25 cellular contexts compared by ENCODE assay signal in the genomic region with DNA sequence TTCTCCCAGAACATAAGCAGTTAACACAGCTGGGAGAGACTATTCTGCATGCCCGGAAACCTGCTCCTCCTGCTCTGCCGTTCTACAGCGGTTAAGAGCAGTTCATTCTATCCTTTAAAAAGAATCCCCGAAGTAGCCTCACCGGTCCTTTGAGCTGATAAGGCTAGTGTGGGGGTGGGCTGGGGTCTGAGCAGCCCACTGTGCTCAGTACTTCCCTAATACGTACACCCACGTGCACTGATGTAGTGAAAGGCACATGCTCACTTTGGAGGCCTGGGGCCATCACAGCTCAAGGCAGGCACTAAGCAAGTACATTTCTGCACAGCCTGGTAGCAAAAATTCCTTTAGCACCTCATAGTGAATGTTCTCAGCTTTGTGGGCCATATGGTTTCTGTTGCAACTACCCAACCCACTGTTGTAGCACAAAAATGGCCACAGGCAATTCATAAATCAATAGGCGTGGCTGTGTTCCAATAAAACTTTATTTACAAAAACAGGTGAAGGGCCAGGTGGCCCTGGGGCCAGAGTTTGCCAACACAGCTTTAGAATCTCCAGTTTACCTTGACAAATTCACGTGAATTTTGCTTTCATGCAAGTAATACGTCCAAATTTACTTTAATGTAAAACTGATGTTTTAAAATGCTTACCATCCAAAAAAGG.
"Had no signal": no experiment of that assay in that cellular context is flagged by ENCODE, and none has a peak within 500 bp of the region (broad histone marks: within the 10 kb centered on the region; RNA-seq: fewer than 3 reads in every experiment).

No MANE protein-coding gene starts in this region.

- H3K4me2 ChIP-seq: SK-N-SH, smooth muscle cell had no signal

- H3K4me1 Mint-ChIP-seq: activated CD4-positive, alpha-beta T cell treated with anti-CD3 and anti-CD28 coated beads, Interleukin-2, amount 10 ng/mL, durations not matched to agents 24 days and 14 days; activated naive CD8-positive, alpha-beta T cell treated with anti-CD3 and anti-CD28 coated beads, Interleukin-2, amount 50 U/mL, for 24 hours; stimulated activated naive B cell treated with anti-CD40 and anti-IgM and Interleukin-4, amounts not matched to agents 10 μg/mL and 1 μg/mL and 100 μg/mL, for 72 hours had no signal

- H3K9me3 ChIP-seq: body of pancreas, gastrocnemius medialis, neutrophil, pancreas, upper lobe of right lung had no signal

- DNase-seq: activated CD4-positive, alpha-beta T cell treated with anti-CD3 and anti-CD28 coated beads, Interleukin-2, amount 10 ng/mL, durations not matched to agents 24 days and 14 days; activated CD8-positive, alpha-beta T cell treated with anti-CD3 and anti-CD28 coated beads for 36 hours; activated gamma-delta T cell; activated naive CD8-positive, alpha-beta T cell treated with anti-CD3 and anti-CD28 coated beads, Interleukin-2, amount 50 U/mL, for 24 hours; effector CD8-positive, alpha-beta T cell; gastrocnemius medialis; head of caudate nucleus; hypothalamus; mesendoderm; naive thymus-derived CD4-positive, alpha-beta T cell; SK-N-SH; stimulated activated CD4-positive, alpha-beta T cell treated with anti-CD3 and anti-CD28 coated beads, Interleukin-2, amount 100 ng/mL, for 48 hours; stimulated activated CD8-positive, alpha-beta memory T cell treated with anti-CD3 and anti-CD28 coated beads, Interleukin-4, amount 100 ng/mL, for 48 hours; stimulated activated naive B cell treated with anti-CD40 and anti-IgM and Interleukin-4, amounts not matched to agents 10 μg/mL and 1 μg/mL and 100 μg/mL, for 72 hours; T-helper 2 cell had no signal

- H3K4me1 ChIP-seq: body of pancreas, gastrocnemius medialis, pancreas, upper lobe of right lung had no signal

- H3K36me3 ChIP-seq: cardiac muscle cell, gastrocnemius medialis, neutrophil, pancreas, upper lobe of right lung had no signal

- H3K27ac Mint-ChIP-seq: activated CD4-positive, alpha-beta T cell treated with anti-CD3 and anti-CD28 coated beads, Interleukin-2, amount 10 ng/mL, durations not matched to agents 24 days and 14 days; activated CD8-positive, alpha-beta T cell treated with anti-CD3 and anti-CD28 coated beads for 36 hours; activated naive CD8-positive, alpha-beta T cell treated with anti-CD3 and anti-CD28 coated beads, Interleukin-2, amount 50 U/mL, for 24 hours; activated T-helper 1 cell treated with anti-CD3 and anti-CD28 coated beads, Interleukin-12 subunit alpha, Interleukin-12 subunit beta, Interleukin-2, Interleukin-4 antibody, amounts not matched to agents 30 ng/mL and 10 ng/mL and 1 ng/mL, durations not matched to agents 14 hours and 24 hours and 36 hours; dendritic cell treated with granulocyte-macrophage colony-stimulating factor and Interleukin-4, amounts not matched to agents 40 ng/mL and 50 ng/mL, for 4 days; naive thymus-derived CD4-positive, alpha-beta T cell; stimulated activated naive B cell treated with anti-CD40 and anti-IgM and Interleukin-4, amounts not matched to agents 10 μg/mL and 1 μg/mL and 100 μg/mL, for 72 hours had no signal

- H3K4me3 ChIP-seq: body of pancreas, cardiac muscle cell, gastrocnemius medialis, pancreas, smooth muscle cell, upper lobe of right lung had no signal

- H3K9me3 Mint-ChIP-seq: activated CD4-positive, alpha-beta T cell treated with anti-CD3 and anti-CD28 coated beads, Interleukin-2, amount 10 ng/mL, durations not matched to agents 24 days and 14 days; activated CD8-positive, alpha-beta T cell treated with anti-CD3 and anti-CD28 coated beads for 36 hours; activated naive CD8-positive, alpha-beta T cell treated with anti-CD3 and anti-CD28 coated beads, Interleukin-2, amount 50 U/mL, for 24 hours; activated T-helper 1 cell treated with anti-CD3 and anti-CD28 coated beads, Interleukin-12 subunit alpha, Interleukin-12 subunit beta, Interleukin-2, Interleukin-4 antibody, amounts not matched to agents 30 ng/mL and 10 ng/mL and 1 ng/mL, durations not matched to agents 14 hours and 24 hours and 36 hours; dendritic cell treated with granulocyte-macrophage colony-stimulating factor and Interleukin-4, amounts not matched to agents 40 ng/mL and 50 ng/mL, for 4 days; naive thymus-derived CD4-positive, alpha-beta T cell; stimulated activated naive B cell treated with anti-CD40 and anti-IgM and Interleukin-4, amounts not matched to agents 10 μg/mL and 1 μg/mL and 100 μg/mL, for 72 hours had no signal

- H3K27me3 ChIP-seq: body of pancreas, cardiac muscle cell, gastrocnemius medialis, neutrophil, pancreas, upper lobe of right lung had no signal

- H3K4me3 Mint-ChIP-seq: activated CD4-positive, alpha-beta T cell treated with anti-CD3 and anti-CD28 coated beads, Interleukin-2, amount 10 ng/mL, durations not matched to agents 24 days and 14 days; activated CD8-positive, alpha-beta T cell treated with anti-CD3 and anti-CD28 coated beads for 36 hours; activated naive CD8-positive, alpha-beta T cell treated with anti-CD3 and anti-CD28 coated beads, Interleukin-2, amount 50 U/mL, for 24 hours; activated T-helper 1 cell treated with anti-CD3 and anti-CD28 coated beads, Interleukin-12 subunit alpha, Interleukin-12 subunit beta, Interleukin-2, Interleukin-4 antibody, amounts not matched to agents 30 ng/mL and 10 ng/mL and 1 ng/mL, durations not matched to agents 14 hours and 24 hours and 36 hours; dendritic cell treated with granulocyte-macrophage colony-stimulating factor and Interleukin-4, amounts not matched to agents 40 ng/mL and 50 ng/mL, for 4 days; naive thymus-derived CD4-positive, alpha-beta T cell; stimulated activated naive B cell treated with anti-CD40 and anti-IgM and Interleukin-4, amounts not matched to agents 10 μg/mL and 1 μg/mL and 100 μg/mL, for 72 hours had no signal

- ATAC-seq: activated CD8-positive, alpha-beta T cell treated with anti-CD3 and anti-CD28 coated beads for 36 hours; activated naive CD8-positive, alpha-beta T cell treated with anti-CD3 and anti-CD28 coated beads, Interleukin-2, amount 50 U/mL, for 24 hours; body of pancreas; esophagus mucosa; gastrocnemius medialis; naive thymus-derived CD4-positive, alpha-beta T cell; pancreas; sciatic nerve; stimulated activated naive B cell treated with anti-CD40 and anti-IgM and Interleukin-4, amounts not matched to agents 10 μg/mL and 1 μg/mL and 100 μg/mL, for 72 hours; upper lobe of right lung had no signal

- H3K27me3 Mint-ChIP-seq: activated CD4-positive, alpha-beta T cell treated with anti-CD3 and anti-CD28 coated beads, Interleukin-2, amount 10 ng/mL, durations not matched to agents 24 days and 14 days; activated CD8-positive, alpha-beta T cell treated with anti-CD3 and anti-CD28 coated beads for 36 hours; activated naive CD8-positive, alpha-beta T cell treated with anti-CD3 and anti-CD28 coated beads, Interleukin-2, amount 50 U/mL, for 24 hours; naive thymus-derived CD4-positive, alpha-beta T cell had no signal

- H3K27ac ChIP-seq: cardiac muscle cell, gastrocnemius medialis, neutrophil, pancreas, upper lobe of right lung had no signal

- H3K9ac ChIP-seq: SK-N-SH had no signal

- H3K36me3 Mint-ChIP-seq: naive thymus-derived CD4-positive, alpha-beta T cell; stimulated activated naive B cell treated with anti-CD40 and anti-IgM and Interleukin-4, amounts not matched to agents 10 μg/mL and 1 μg/mL and 100 μg/mL, for 72 hours had no signal
